ENCODE assay signal across 25 cellular contexts in genomic region chr4:66330125-66330524, GRCh38.
"Had no signal": no experiment of that assay in that cellular context is flagged by ENCODE, and none has a peak within 500 bp of the region (broad histone marks: within the 10 kb centered on the region; RNA-seq: fewer than 3 reads in every experiment).

No MANE protein-coding gene starts in this region.

- H3K9me3 ChIP-seq: adrenal gland, SJSA1 had no signal

- DNase-seq: activated CD4-positive, alpha-beta T cell treated with anti-CD3 and anti-CD28 coated beads for 48 hours; activated CD4-positive, alpha-beta T cell treated with anti-CD3 and anti-CD28 coated beads, Interleukin-2, amount 50 U/mL, for 4 hours; activated CD4-positive, CD25-positive, alpha-beta regulatory T cell treated with anti-CD3 and anti-CD28 coated beads, Interleukin-2, amount 50 U/mL, for 72 hours; activated CD8-positive, alpha-beta memory T cell treated with anti-CD3 and anti-CD28 coated beads, Interleukin-2, amount 50 U/mL, for 48 hours; activated CD8-positive, alpha-beta T cell treated with anti-CD3 and anti-CD28 coated beads, Interleukin-2, amount 10 ng/mL, durations not matched to agents 7 days and 5 days; activated naive CD4-positive, alpha-beta T cell treated with anti-CD3 and anti-CD28 coated beads, Interleukin-2, amount 50 U/mL, for 16 hours; activated naive CD8-positive, alpha-beta T cell treated with anti-CD3 and anti-CD28 coated beads, Interleukin-2, amount 10 ng/mL, durations not matched to agents 7 days and 5 days; activated T-cell treated with anti-CD3 and anti-CD28 coated beads, Interleukin-2, amount 50 U/mL, for 1 hour; adrenal gland; anterior cingulate cortex; brain microvascular endothelial cell; cerebellar nuclear complex; MM.1S; NCI-H1105; NCI-H1436; NCI-H1694 treated with DMSO at 0.1 percent for 48 hours; NCI-H2029 treated with DMSO at 0.1 percent for 48 hours; NCI-H510A treated with DMSO at 0.1 percent for 48 hours; SHP77; SW 1271 had no signal

- H3K4me3 ChIP-seq: adrenal gland, SJSA1 had no signal

- H3K27me3 ChIP-seq: adrenal gland, brain microvascular endothelial cell, SJSA1 had no signal

- FAIRE-seq: RCC 7860 had no signal

- H3K4me1 ChIP-seq: adrenal gland, SJSA1 had no signal

- ATAC-seq: activated CD8-positive, alpha-beta T cell treated with anti-CD3 and anti-CD28 coated beads, Interleukin-2, amount 10 ng/mL, durations not matched to agents 7 days and 5 days; SK-N-SH treated with all-trans-retinoic acid at 6 μM for 48 hours; WTC11 had no signal

- H3K9ac ChIP-seq: KMS-11 had no signal

- H3K27ac ChIP-seq: adrenal gland, brain microvascular endothelial cell, KMS-11, SJSA1 had no signal

- H3K36me3 ChIP-seq: adrenal gland, brain microvascular endothelial cell, SJSA1 had no signal

- H3K4me2 ChIP-seq: KMS-11 had no signal
